Comparison of ENCODE assay signal across 22 cellular contexts in genomic region chr2:219514836-219515235, GRCh38. TPM values are rescaled to one million over a fixed set of nuclear protein-coding genes. Genes with fewer than 3 reads are reported as not detected.
"Had no signal": no experiment of that assay in that cellular context is flagged by ENCODE, and none has a peak within 500 bp of the region (broad histone marks: within the 10 kb centered on the region; RNA-seq: fewer than 3 reads in every experiment).

No MANE protein-coding gene starts in this region.

- H3K4me3 ChIP-seq: body of pancreas, thyroid gland, upper lobe of right lung had no signal

- H3K4me3 Mint-ChIP-seq: activated naive CD4-positive, alpha-beta T cell treated with anti-CD3 and anti-CD28 coated beads, Interleukin-2, amount 50 U/mL, for 24 hours; natural killer cell treated with Interleukin-12 subunit alpha and Interleukin-12 subunit beta and Interleukin-15 and Interleukin-18, amount 100 ng/mL, for 72 hours had no signal

- H3K9me3 Mint-ChIP-seq: activated naive CD4-positive, alpha-beta T cell treated with anti-CD3 and anti-CD28 coated beads, Interleukin-2, amount 50 U/mL, for 24 hours; natural killer cell treated with Interleukin-12 subunit alpha and Interleukin-12 subunit beta and Interleukin-15 and Interleukin-18, amount 100 ng/mL, for 72 hours; T-cell; WTC11 had no signal

- H3K27ac Mint-ChIP-seq: activated naive CD4-positive, alpha-beta T cell treated with anti-CD3 and anti-CD28 coated beads, Interleukin-2, amount 50 U/mL, for 24 hours; natural killer cell treated with Interleukin-12 subunit alpha and Interleukin-12 subunit beta and Interleukin-15 and Interleukin-18, amount 100 ng/mL, for 72 hours; T-cell; WTC11 had no signal

- DNase-seq: activated gamma-delta T cell treated with Interleukin-2 at 50 U/mL for 16 hours; activated T-cell treated with anti-CD3 and anti-CD28 coated beads, Interleukin-2, amount 50 U/mL, for 1 hour; body of pancreas; effector CD4-positive, alpha-beta T cell; islet precursor cell; left cardiac atrium; midbrain; stimulated activated CD4-positive, alpha-beta T cell treated with anti-CD3 and anti-CD28 coated beads, Interleukin-4, amount 100 ng/mL, for 1 hour; stimulated activated naive CD4-positive, alpha-beta T cell treated with Interleukin-2 at 50 U/mL for 16 hours; T-cell; thyroid gland; upper lobe of right lung had no signal

- H3K36me3 ChIP-seq: cardiac muscle cell, heart right ventricle, thyroid gland, upper lobe of right lung had no signal

- H3K27me3 ChIP-seq: cardiac muscle cell had no signal

- H3K27ac ChIP-seq: body of pancreas, heart right ventricle, thyroid gland, upper lobe of right lung had no signal

- H3K36me3 Mint-ChIP-seq: activated naive CD4-positive, alpha-beta T cell treated with anti-CD3 and anti-CD28 coated beads, Interleukin-2, amount 50 U/mL, for 24 hours; natural killer cell treated with Interleukin-12 subunit alpha and Interleukin-12 subunit beta and Interleukin-15 and Interleukin-18, amount 100 ng/mL, for 72 hours; T-cell; WTC11 had no signal

- H3K9me3 ChIP-seq: body of pancreas, heart right ventricle, thyroid gland, upper lobe of right lung had no signal

RNA-seq across cellular contexts. Expression of gene ASIC4, which starts 0.6 kb away (rescaled TPM):
- total RNA-seq: body of pancreas, epithelial cell of proximal tubule, fibroblast of villous mesenchyme, osteoblast, renal cortical epithelial cell, thyroid gland had no signal
- polyA plus RNA-seq: heart right ventricle, liver had no signal
